In genomic region chr6:88490865-88491264, GRCh38 we compare ENCODE assay signal across 25 cellular contexts.
DNase-seq lines count a peak whose midpoint lies in the region; ATAC-seq and TF ChIP-seq lines count a peak whose summit lies in the region.
"Had no signal": no experiment of that assay in that cellular context is flagged by ENCODE, and none has a peak within 500 bp of the region (broad histone marks: within the 10 kb centered on the region; RNA-seq: fewer than 3 reads in every experiment).

No MANE protein-coding gene starts in this region.

- intact Hi-C loops in MCF 10A (cut with micrococcal nuclease) (loop anchor here (5.0 to 10.0 kb wide), 2 partner anchors 294 to 794 kb away; no protein-coding TSS in a partner anchor), breast epithelium (cut with DNase I; ENCODE audit: low total_unique reads) (no loop called here)

- H3K27ac ChIP-seq in breast epithelium (peak overlapping the region in 1 of 2 donors; percentile 48), RWPE1 (no peak overlapping the region)
- H3K27ac ChIP-seq: 22Rv1, body of pancreas, heart left ventricle, parathyroid adenoma had no signal

- H3K4me1 Mint-ChIP-seq in MCF 10A (ENCODE audit: insufficient read depth, unreplicated experiment): peaks cover 23% of the 10 kb centered on the region
- H3K4me1 Mint-ChIP-seq: activated CD4-positive, alpha-beta T cell treated with anti-CD3 and anti-CD28 coated beads, Interleukin-2, amount 10 ng/mL, durations not matched to agents 7 days and 5 days had no signal

- CTCF ChIA-PET in MCF 10A (lab: Yijun Ruan, JAX): interaction anchor here (0.5 to 6.1 kb wide), 12 partner anchors 10 to 1098 kb away, joined by 3 to 124 read pairs (median 4); no protein-coding TSS in a partner anchor
- CTCF ChIA-PET in RWPE1 (lab: Yijun Ruan, JAX): interaction anchor here (0.6 to 0.7 kb wide), 2 partner anchors 135 to 186 kb away, joined by 3 to 4 read pairs; no protein-coding TSS in a partner anchor

- no peak overlapping the region for H3K4me3 Mint-ChIP-seq in MCF 10A (ENCODE audit: unreplicated experiment)
- H3K4me3 Mint-ChIP-seq: activated CD4-positive, alpha-beta T cell treated with anti-CD3 and anti-CD28 coated beads, Interleukin-2, amount 10 ng/mL, durations not matched to agents 7 days and 5 days; naive thymus-derived CD4-positive, alpha-beta T cell had no signal

- no peak for ATAC-seq in GM21360 (IDR thresholded peaks at IDR 0.05; ENCODE audit: unreplicated experiment)
- ATAC-seq: body of pancreas; naive thymus-derived CD4-positive, alpha-beta T cell had no signal

- H3K27me3 ChIP-seq in breast epithelium: no peaks in the 10 kb centered on the region
- H3K27me3 ChIP-seq: body of pancreas, heart left ventricle had no signal

- no peaks in the 10 kb centered on the region for H3K9me3 ChIP-seq in breast epithelium
- H3K9me3 ChIP-seq: body of pancreas had no signal

- no peaks in the 10 kb centered on the region for H3K36me3 ChIP-seq in breast epithelium
- H3K36me3 ChIP-seq: heart left ventricle had no signal

- H3K27me3 Mint-ChIP-seq in MCF 10A (ENCODE audit: insufficient read depth, unreplicated experiment): no peaks in the 10 kb centered on the region

- H3K9me3 Mint-ChIP-seq in MCF 10A (ENCODE audit: unreplicated experiment): no peaks in the 10 kb centered on the region
- H3K9me3 Mint-ChIP-seq: activated CD4-positive, alpha-beta T cell treated with anti-CD3 and anti-CD28 coated beads, Interleukin-2, amount 10 ng/mL, durations not matched to agents 7 days and 5 days had no signal

- no peak overlapping the region for H3K4me3 ChIP-seq in breast epithelium
- H3K4me3 ChIP-seq: body of pancreas, heart left ventricle, smooth muscle cell had no signal

- TF ChIP-seq POLR2A in breast epithelium (IDR thresholded peaks at IDR 0.05): no peak

- H3K27ac Mint-ChIP-seq in MCF 10A (ENCODE audit: low read depth, unreplicated experiment): peak overlapping the region; percentile 7
- H3K27ac Mint-ChIP-seq: activated CD4-positive, alpha-beta T cell treated with anti-CD3 and anti-CD28 coated beads, Interleukin-2, amount 10 ng/mL, durations not matched to agents 7 days and 5 days; naive thymus-derived CD4-positive, alpha-beta T cell had no signal

- no peak for TF ChIP-seq CTCF in MCF 10A (IDR thresholded peaks at IDR 0.05; ENCODE audit: unreplicated experiment)
- TF ChIP-seq CTCF in breast epithelium (IDR thresholded peaks at IDR 0.05): no peak
- no peak for TF ChIP-seq CTCF in RWPE1 (conservative IDR thresholded peaks at IDR 0.05; ENCODE audit: low read depth)

- POLR2A ChIA-PET in MCF 10A (lab: Yijun Ruan, JAX): interaction anchor here (0.6 kb wide), 1 partner anchor 474 kb away, joined by 3 read pairs; no protein-coding TSS in a partner anchor
- POLR2A ChIA-PET in RWPE1 (lab: Yijun Ruan, JAX; ENCODE audit: low non-redundant PET): no interaction called here

- no TSS peak for BruUV-seq in MCF 10A (replicated peaks; lab: Mats Ljungman, UMichigan)

- peak; percentile 63 for DNase-seq in MCF 10A (ENCODE audit: unreplicated experiment)
- no peak for DNase-seq in breast epithelium (ENCODE audit: low spot score in 2 of 2)
- peak; percentile 91 for DNase-seq in dermis blood vessel endothelial cell
- peak; percentile 8 for DNase-seq in medulla oblongata (ENCODE audit: extremely low spot score)
- no peak for DNase-seq in AG20443 (ENCODE audit: low spot score)
- DNase-seq in NCI-H82 treated with DMSO at 0.1 percent for 48 hours (lab: John Stamatoyannopoulos, UW; ENCODE audit: unreplicated experiment): no peak
- no peak for DNase-seq in RWPE1 (ENCODE audit: low spot score)
- DNase-seq: activated CD4-positive, alpha-beta T cell treated with anti-CD3 and anti-CD28 coated beads, Interleukin-2, amount 10 ng/mL, durations not matched to agents 7 days and 5 days; activated naive CD4-positive, alpha-beta T cell treated with Interleukin-2 at 50 U/mL for 16 hours; C1 segment of cervical spinal cord; DMS 273 treated with DMSO at 0.1 percent for 48 hours; heart left ventricle; mesenchymal stem cell; MM.1S; naive thymus-derived CD4-positive, alpha-beta T cell; NCI-H1694 treated with DMSO at 0.1 percent for 48 hours; NCI-H226; NK-92 treated with Interleukin-12 subunit alpha and Interleukin-12 subunit beta, amount 100 ng/mL, for 24 hours; stimulated activated CD4-positive, alpha-beta T cell treated with anti-CD3 and anti-CD28 coated beads, Interleukin-4, amount 100 ng/mL, for 24 hours; SW 1271 had no signal

- H3K4me1 ChIP-seq in breast epithelium: no peaks in the 10 kb centered on the region
- H3K4me1 ChIP-seq: body of pancreas, parathyroid adenoma had no signal

- H3K36me3 Mint-ChIP-seq in MCF 10A (ENCODE audit: insufficient read depth, unreplicated experiment): no peaks in the 10 kb centered on the region
- H3K36me3 Mint-ChIP-seq: naive thymus-derived CD4-positive, alpha-beta T cell had no signal

Comparison
In these comparisons a context has a peak if more than half of its experiments do, and no peak if none do; other contexts are left out.
1. DNase-seq: peak in MCF 10A (single experiment), dermis blood vessel endothelial cell (single experiment) and medulla oblongata (single experiment); none in breast epithelium (0 of 2), AG20443 (single experiment), NCI-H82 treated with DMSO at 0.1 percent for 48 hours (single experiment) and RWPE1 (single experiment).